ENCODE assay signal across 8 cellular contexts in the genomic region with DNA sequence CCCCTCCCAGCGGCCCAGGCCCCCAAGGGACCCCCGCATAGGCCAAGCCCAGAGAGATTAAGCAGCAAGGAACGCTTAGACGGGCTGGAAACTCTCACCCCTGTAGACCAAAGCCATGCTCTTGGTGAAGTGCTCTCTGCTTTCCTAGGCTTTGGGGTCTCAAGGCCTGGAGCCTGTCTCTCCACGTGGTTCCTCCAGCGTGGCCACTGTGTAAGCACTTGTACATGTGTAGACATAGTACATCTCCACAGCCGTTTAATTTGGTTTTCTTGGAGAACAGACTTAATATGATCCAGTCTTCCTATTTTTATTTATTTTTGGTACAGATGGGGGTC. TPM values are rescaled to one million over a fixed set of nuclear protein-coding genes. Genes with fewer than 3 reads are reported as not detected.
A peak's percentile ranks its signal among the peaks of the same experiment; 100 is the strongest.
DNase-seq lines count a peak whose midpoint lies in the region; ATAC-seq, FAIRE-seq and TF ChIP-seq lines count a peak whose summit lies in the region.

No MANE protein-coding gene starts in this region.

- peak; percentile 20 for ATAC-seq in DND-41 (ENCODE audit: insufficient read depth, low read depth)
- peak; percentile 16; the same call in 2 of the 3 replicates for ATAC-seq in GM12878
- peak; percentile 14 for ATAC-seq in mucosa of descending colon
- no peak for ATAC-seq in HG03354 (IDR thresholded peaks at IDR 0.05; ENCODE audit: poor library complexity, severe bottlenecking, unreplicated experiment)

- no peak for TF ChIP-seq RAD21 in GM12878 (IDR thresholded peaks at IDR 0.05; ENCODE audit: insufficient read depth, low read depth, low read length)

- no peaks in the 10 kb centered on the region for H3K27me3 ChIP-seq in DND-41 (ENCODE audit: insufficient read depth, low read length, poor library complexity)
- peaks cover 12% of the 10 kb centered on the region for H3K27me3 ChIP-seq in HUES6 (ENCODE audit: control insufficient read depth, insufficient read depth, low read length)
- H3K27me3 ChIP-seq in GM12878 (replicated peaks in 1 of 2; ENCODE audit: control insufficient read depth in 2 of 2, insufficient read depth in 2 of 2, low read length in 1 of 2), result no peaks in the 10 kb centered on the region

- H4K20me1 ChIP-seq in DND-41 (ENCODE audit: insufficient read depth, low read length), result peaks cover 18% of the 10 kb centered on the region
- no peaks in the 10 kb centered on the region for H4K20me1 ChIP-seq in GM12878 (ENCODE audit: control insufficient read depth, insufficient read depth)

- peak overlapping the region; percentile 94 for H3K9ac ChIP-seq in DND-41 (ENCODE audit: low read depth, low read length)
- H3K9ac ChIP-seq in HUES6 (ENCODE audit: low read length), result peak overlapping the region; percentile 84
- H3K9ac ChIP-seq in GM12878 (ENCODE audit: control insufficient read depth, insufficient read depth, low read length), result peak overlapping the region; percentile 78

- intact Hi-C loops in GM12878 (cut with micrococcal nuclease; ENCODE audit: unreplicated experiment) (loop anchor here (2.0 to 5.0 kb wide), 3 partner anchors 112 to 290 kb away; a partner anchor contains a TSS), mucosa of descending colon (cut with DNase I, micrococcal nuclease) (no loop called here)

- no peak for TF ChIP-seq EP300 in GM12878 (IDR thresholded peaks at IDR 0.05; ENCODE audit: borderline replicate concordance in 1 of 2, control insufficient read depth in 1 of 2, low read depth in 2 of 2, low read length in 2 of 2)

- H3K4me3 ChIP-seq in DND-41 (ENCODE audit: low read depth in 1 of 2, low read length in 2 of 2) (peak overlapping the region; percentile 46 to 89; a peak in 3 of 4 replicates), HUES6 (ENCODE audit: low read depth, low read length) (peak overlapping the region; percentile 74), GM12878 (peak overlapping the region; percentile 79), mucosa of descending colon (peak overlapping the region; percentile 65)

- H3K79me2 ChIP-seq in DND-41 (ENCODE audit: insufficient read depth, low read length) (peaks cover 64% of the 10 kb centered on the region), GM12878 (ENCODE audit: control insufficient read depth, insufficient read depth, low read length) (peaks cover 46% of the 10 kb centered on the region)

- no TSS peak for BruUV-seq in GM12878 (replicated peaks; lab: Mats Ljungman, UMichigan)

- SMC1A ChIA-PET in GM12878 (lab: Charles Lee; ENCODE audit: uncharacterized antibody, unreplicated experiment), result no interaction called here

- in situ Hi-C loops in GM12878 (cut with MboI), result no loop called here

- peaks cover 2% of the 10 kb centered on the region for H3K9me3 ChIP-seq in DND-41 (ENCODE audit: insufficient read depth, low read length, severe bottlenecking)
- no peaks in the 10 kb centered on the region; the same call in 1 of the 2 replicates for H3K9me3 ChIP-seq in HUES6 (ENCODE audit: control insufficient read depth, insufficient read depth, low read depth, low read length)
- peaks cover 2% of the 10 kb centered on the region; the same call in 2 of the 3 replicates for H3K9me3 ChIP-seq in GM12878 (replicated peaks; ENCODE audit: control insufficient read depth, insufficient read depth, low read length)
- H3K9me3 ChIP-seq in mucosa of descending colon, result no peaks in the 10 kb centered on the region

- peak overlapping the region; percentile 71 for H3K27ac ChIP-seq in DND-41 (ENCODE audit: low read length)
- no peak overlapping the region for H3K27ac ChIP-seq in HUES6 (ENCODE audit: low read depth, low read length)
- H3K27ac ChIP-seq in GM12878 (ENCODE audit: control insufficient read depth, insufficient read depth), result peak overlapping the region; percentile 69

- no peak for TF ChIP-seq POLR2A in GM12878 (IDR thresholded peaks at IDR 0.05; ENCODE audit: low read depth, low read length)

- RAD21 ChIA-PET in GM12878 (lab: Charles Lee; ENCODE audit: unreplicated experiment), result interaction anchor here (0.8 kb wide), 1 partner anchor 56 kb away, joined by 3 read pairs; no protein-coding TSS in a partner anchor

- CTCF ChIA-PET in GM12878 (lab: Yijun Ruan, JAX), result interaction anchor here (1.6 kb wide), 1 partner anchor 24 kb away, joined by 5 read pairs; no protein-coding TSS in a partner anchor

- POLR2A ChIA-PET in GM12878 (lab: Charles Lee), result interaction anchor here (0.7 kb wide), 1 partner anchor 11 kb away, joined by 6 read pairs; no protein-coding TSS in a partner anchor

- FAIRE-seq in GM12878 (lab: Jason Lieb, UNC), result no peak

- H3K4me1 ChIP-seq in DND-41 (ENCODE audit: insufficient read depth, low read length) (peaks cover 45% of the 10 kb centered on the region), HUES6 (ENCODE audit: control insufficient read depth, insufficient read depth, low read length) (peaks cover 4% of the 10 kb centered on the region), GM12878 (ENCODE audit: control insufficient read depth, insufficient read depth, low read length) (peaks cover 6% of the 10 kb centered on the region; the same call in 1 of the 2 replicates), mucosa of descending colon (ENCODE audit: low read depth) (peaks cover 40% of the 10 kb centered on the region)

- no peak for TF ChIP-seq CTCF in DND-41 (IDR thresholded peaks at IDR 0.05; ENCODE audit: borderline replicate concordance, extremely low read depth, low read length, poor library complexity, severe bottlenecking)
- TF ChIP-seq CTCF in GM12878 (IDR thresholded peaks at IDR 0.05 in 2 of 3, conservative IDR thresholded peaks at IDR 0.05 in 1 of 3; ENCODE audit: control insufficient read depth in 2 of 3, extremely low read depth in 1 of 3, insufficient read depth in 1 of 3, low read depth in 3 of 3, low read length in 3 of 3), result no peak
- no peak for TF ChIP-seq CTCF in mucosa of descending colon (IDR thresholded peaks at IDR 0.05)

- DNase-seq in DND-41 (no peak), GM12878 (ENCODE audit: low read depth, low spot score) (no peak), mucosa of descending colon (no peak), NCI-H524 (lab: John Stamatoyannopoulos, UW) (no peak), NCI-H748 (lab: John Stamatoyannopoulos, UW; ENCODE audit: unreplicated experiment) (no peak), putamen (ENCODE audit: low spot score) (no peak)

- WGBS in GM12878 (ENCODE audit: insufficient coverage, insufficient replicate concordance, low lambda C conversion rate, missing lambda C conversion rate), result 2% methylated on average over 7 of the region's 7 CpGs

- H3K4me2 ChIP-seq in DND-41 (ENCODE audit: insufficient read depth, low read length), result peak overlapping the region; percentile 75
- H3K4me2 ChIP-seq in GM12878 (ENCODE audit: control insufficient read depth, insufficient read depth), result peak overlapping the region; percentile 97

- H2AFZ ChIP-seq in DND-41 (ENCODE audit: low read depth, low read length) (peak overlapping the region; percentile 80), GM12878 (ENCODE audit: control insufficient read depth, low read depth, low read length) (peak overlapping the region; percentile 74; the same call in 1 of the 2 replicates)

- H3K36me3 ChIP-seq in DND-41 (ENCODE audit: insufficient read depth, low read length) (peaks cover 35% of the 10 kb centered on the region), HUES6 (ENCODE audit: control insufficient read depth, insufficient read depth, low read length) (no peaks in the 10 kb centered on the region), GM12878 (ENCODE audit: control insufficient read depth in 2 of 2, insufficient read depth in 2 of 2, low read length in 1 of 2) (no peaks in the 10 kb centered on the region; a peak in 1 of 4 replicates), mucosa of descending colon (ENCODE audit: low read depth) (no peaks in the 10 kb centered on the region)

RNA-seq across cellular contexts. Expression of a gene that starts 1.1 kb away (rescaled TPM):
- 17.2 and 18.1 TPM in 2 replicates for total RNA-seq in GM12878 (2013; cell fraction: nucleolus; rRNA removed)
- total RNA-seq in GM12878 (2014; rRNA removed) (19.9 and 20.3 TPM in 2 replicates), GM12878 (2014; rRNA removed; fragmentation: Illumina TruSeq; extraction: Trizol) (7.9 and 8.5 TPM in 2 replicates), GM12878 (2021) (16.4 and 18.2 TPM in 2 replicates), mucosa of descending colon (10 to 100 TPM; 13.9 to 16.9 (median 16.8) TPM)
- polyA plus RNA-seq in GM12878 (2011; ENCODE audit: low read depth), result 6.7 TPM
- polyA plus RNA-seq in GM12878 (2011; rRNA removed) (12.2 and 13.0 TPM in 2 replicates), GM12878 (2014; fragmentation: Illumina TruSeq; extraction: Trizol) (9.3 and 10.5 TPM in 2 replicates), GM12878 (2014; fragmentation: Nextera tagmentation; extraction: Ambion mirVana) (10 to 100 TPM; 16.8 to 31.0 TPM), GM12878 (2014; rRNA removed) (9.9 and 10.2 TPM in 2 replicates), GM12878 (2016; fragmentation: Nextera tagmentation; extraction: Ambion mirVana) (10 to 100 TPM; 17.3 to 18.8 TPM)
- 7.9 and 8.0 TPM in 2 replicates for polyA plus RNA-seq in GM12878 (2011; cell fraction: cytosol; rRNA removed)
- 4.3 and 5.3 TPM in 2 replicates for polyA plus RNA-seq in GM12878 (2011; cell fraction: nucleus; rRNA removed)
- 9.7 and 10.4 TPM in 2 replicates for polyA plus RNA-seq in GM12878 (2012)
- 5.3 and 5.4 TPM in 2 replicates for polyA minus RNA-seq in GM12878 (2011; rRNA and poly(A)+ RNA removed)
- 11.0 and 12.0 TPM in 2 replicates for polyA minus RNA-seq in GM12878 (2011; cell fraction: cytosol; rRNA and poly(A)+ RNA removed)
- polyA minus RNA-seq in GM12878 (2011; cell fraction: nucleus; rRNA and poly(A)+ RNA removed), result 10.0 and 19.3 TPM in 2 replicates

RNA-seq across cellular contexts. Expression of a gene that starts 17.0 kb away (rescaled TPM):
- 0.13 TPM in 1 of 2 replicates, not detected in the other for total RNA-seq in GM12878 (2013; cell fraction: nucleolus; rRNA removed)
- total RNA-seq in GM12878 (2014; rRNA removed) (0.05 and 0.06 TPM in 2 replicates), GM12878 (2014; rRNA removed; fragmentation: Illumina TruSeq; extraction: Trizol) (0.04 TPM in 1 of 2 replicates, not detected in the other), GM12878 (2021) (0.10 TPM in 1 of 2 replicates, not detected in the other), mucosa of descending colon (under 1 TPM in 2 of 3 donors, not detected in 1; 0.17 to 0.79 TPM)
- polyA plus RNA-seq in GM12878 (2011; ENCODE audit: low read depth), result not detected
- polyA plus RNA-seq in GM12878 (2011; rRNA removed) (0.01 and 0.04 TPM in 2 replicates), GM12878 (2014; fragmentation: Illumina TruSeq; extraction: Trizol) (not detected in 2 replicates), GM12878 (2014; fragmentation: Nextera tagmentation; extraction: Ambion mirVana) (not detected), GM12878 (2014; rRNA removed) (not detected in 2 replicates), GM12878 (2016; fragmentation: Nextera tagmentation; extraction: Ambion mirVana) (not detected)
- 0.03 TPM in 1 of 2 replicates, not detected in the other for polyA plus RNA-seq in GM12878 (2011; cell fraction: cytosol; rRNA removed)
- polyA plus RNA-seq in GM12878 (2011; cell fraction: nucleus; rRNA removed), result 0.03 TPM in 1 of 2 replicates, not detected in the other
- polyA plus RNA-seq in GM12878 (2012), result 0.10 TPM in 1 of 2 replicates, not detected in the other
- 0.10 TPM in 1 of 2 replicates, not detected in the other for polyA minus RNA-seq in GM12878 (2011; rRNA and poly(A)+ RNA removed)
- not detected in 2 replicates for polyA minus RNA-seq in GM12878 (2011; cell fraction: cytosol; rRNA and poly(A)+ RNA removed)
- 0.36 TPM in 1 of 2 replicates, not detected in the other for polyA minus RNA-seq in GM12878 (2011; cell fraction: nucleus; rRNA and poly(A)+ RNA removed)

RNA-seq across cellular contexts. Expression of a gene that starts 17.7 kb away (rescaled TPM):
- 95.4 and 118 TPM in 2 replicates for total RNA-seq in GM12878 (2013; cell fraction: nucleolus; rRNA removed)
- total RNA-seq in GM12878 (2014; rRNA removed) (28.8 and 33.3 TPM in 2 replicates), GM12878 (2014; rRNA removed; fragmentation: Illumina TruSeq; extraction: Trizol) (23.9 and 24.2 TPM in 2 replicates), GM12878 (2021) (41.2 and 42.2 TPM in 2 replicates), mucosa of descending colon (10 to 100 TPM; 36.0 to 59.6 (median 41.1) TPM)
- 11.7 TPM for polyA plus RNA-seq in GM12878 (2011; ENCODE audit: low read depth)
- polyA plus RNA-seq in GM12878 (2011; rRNA removed) (49.9 and 52.5 TPM in 2 replicates), GM12878 (2014; fragmentation: Illumina TruSeq; extraction: Trizol) (26.2 and 28.1 TPM in 2 replicates), GM12878 (2014; fragmentation: Nextera tagmentation; extraction: Ambion mirVana) (1 to 10 TPM; 2.8 to 4.5 TPM), GM12878 (2014; rRNA removed) (25.0 and 27.9 TPM in 2 replicates), GM12878 (2016; fragmentation: Nextera tagmentation; extraction: Ambion mirVana) (10 to 100 TPM; 30.0 to 31.2 TPM)
- polyA plus RNA-seq in GM12878 (2011; cell fraction: cytosol; rRNA removed), result 39.6 and 41.8 TPM in 2 replicates
- 45.9 and 49.2 TPM in 2 replicates for polyA plus RNA-seq in GM12878 (2011; cell fraction: nucleus; rRNA removed)
- 14.5 and 20.1 TPM in 2 replicates for polyA plus RNA-seq in GM12878 (2012)
- polyA minus RNA-seq in GM12878 (2011; rRNA and poly(A)+ RNA removed), result 69.3 and 75.6 TPM in 2 replicates
- polyA minus RNA-seq in GM12878 (2011; cell fraction: cytosol; rRNA and poly(A)+ RNA removed), result 23.0 and 25.9 TPM in 2 replicates
- 27.4 and 39.7 TPM in 2 replicates for polyA minus RNA-seq in GM12878 (2011; cell fraction: nucleus; rRNA and poly(A)+ RNA removed)

RNA-seq across cellular contexts. Expression of a gene that starts 26.9 kb away (rescaled TPM):
- total RNA-seq in GM12878 (2013; cell fraction: nucleolus; rRNA removed), result 1.3 and 1.7 TPM in 2 replicates
- total RNA-seq in GM12878 (2014; rRNA removed) (0.11 TPM in 1 of 2 replicates, not detected in the other), GM12878 (2014; rRNA removed; fragmentation: Illumina TruSeq; extraction: Trizol) (not detected in 2 replicates), GM12878 (2021) (not detected in 2 replicates), mucosa of descending colon (under 1 TPM in 2 of 3 donors, not detected in 1; 0.31 to 0.47 TPM)
- 0.07 TPM for polyA plus RNA-seq in GM12878 (2011; ENCODE audit: low read depth)
- polyA plus RNA-seq in GM12878 (2011; rRNA removed) (0.15 and 0.17 TPM in 2 replicates), GM12878 (2014; fragmentation: Illumina TruSeq; extraction: Trizol) (not detected in 2 replicates), GM12878 (2014; fragmentation: Nextera tagmentation; extraction: Ambion mirVana) (not detected), GM12878 (2014; rRNA removed) (0.13 TPM in 1 of 2 replicates, not detected in the other), GM12878 (2016; fragmentation: Nextera tagmentation; extraction: Ambion mirVana) (under 1 TPM in 1 of 2 experiments, not detected in 1; 0.08 TPM)
- 0.03 and 0.10 TPM in 2 replicates for polyA plus RNA-seq in GM12878 (2011; cell fraction: cytosol; rRNA removed)
- polyA plus RNA-seq in GM12878 (2011; cell fraction: nucleus; rRNA removed), result 0.28 and 0.41 TPM in 2 replicates
- polyA plus RNA-seq in GM12878 (2012), result 0.14 and 0.18 TPM in 2 replicates
- 0.07 TPM in 1 of 2 replicates, not detected in the other for polyA minus RNA-seq in GM12878 (2011; rRNA and poly(A)+ RNA removed)
- not detected in 2 replicates for polyA minus RNA-seq in GM12878 (2011; cell fraction: cytosol; rRNA and poly(A)+ RNA removed)
- polyA minus RNA-seq in GM12878 (2011; cell fraction: nucleus; rRNA and poly(A)+ RNA removed), result 0.12 TPM in 1 of 2 replicates, not detected in the other
